18 cellular contexts compared by ENCODE assay signal in genomic region chr3:78762121-78762520, GRCh38.
"Had no signal": no experiment of that assay in that cellular context is flagged by ENCODE, and none has a peak within 500 bp of the region (broad histone marks: within the 10 kb centered on the region; RNA-seq: fewer than 3 reads in every experiment).

No MANE protein-coding gene starts in this region.

- H3K27me3 Mint-ChIP-seq: naive B cell had no signal

- H3K36me3 Mint-ChIP-seq: immature natural killer cell, naive B cell had no signal

- FAIRE-seq: endothelial cell of umbilical vein had no signal

- H3K27ac Mint-ChIP-seq: immature natural killer cell, naive B cell, nephron progenitor cell had no signal

- H3K4me3 Mint-ChIP-seq: immature natural killer cell, naive B cell, nephron progenitor cell had no signal

- DNase-seq: cerebellar nuclear complex; colonic mucosa; dermis blood vessel endothelial cell; erythroblast; immature natural killer cell; left colon; left ventricle myocardium superior; mesendoderm; naive B cell; nephron progenitor cell; posterior cingulate gyrus; sigmoid colon; stimulated activated CD4-positive, alpha-beta T cell treated with anti-CD3 and anti-CD28 coated beads, Interleukin-12 subunit alpha, Interleukin-12 subunit beta, amount 100 ng/mL, for 4 hours; stimulated activated naive CD4-positive, alpha-beta T cell; stomach; substantia nigra; transverse colon had no signal

- ATAC-seq: left colon, left ventricle myocardium superior had no signal

- H3K4me1 Mint-ChIP-seq: immature natural killer cell, naive B cell had no signal
